ENCODE assay signal across 8 cellular contexts in the genomic region with DNA sequence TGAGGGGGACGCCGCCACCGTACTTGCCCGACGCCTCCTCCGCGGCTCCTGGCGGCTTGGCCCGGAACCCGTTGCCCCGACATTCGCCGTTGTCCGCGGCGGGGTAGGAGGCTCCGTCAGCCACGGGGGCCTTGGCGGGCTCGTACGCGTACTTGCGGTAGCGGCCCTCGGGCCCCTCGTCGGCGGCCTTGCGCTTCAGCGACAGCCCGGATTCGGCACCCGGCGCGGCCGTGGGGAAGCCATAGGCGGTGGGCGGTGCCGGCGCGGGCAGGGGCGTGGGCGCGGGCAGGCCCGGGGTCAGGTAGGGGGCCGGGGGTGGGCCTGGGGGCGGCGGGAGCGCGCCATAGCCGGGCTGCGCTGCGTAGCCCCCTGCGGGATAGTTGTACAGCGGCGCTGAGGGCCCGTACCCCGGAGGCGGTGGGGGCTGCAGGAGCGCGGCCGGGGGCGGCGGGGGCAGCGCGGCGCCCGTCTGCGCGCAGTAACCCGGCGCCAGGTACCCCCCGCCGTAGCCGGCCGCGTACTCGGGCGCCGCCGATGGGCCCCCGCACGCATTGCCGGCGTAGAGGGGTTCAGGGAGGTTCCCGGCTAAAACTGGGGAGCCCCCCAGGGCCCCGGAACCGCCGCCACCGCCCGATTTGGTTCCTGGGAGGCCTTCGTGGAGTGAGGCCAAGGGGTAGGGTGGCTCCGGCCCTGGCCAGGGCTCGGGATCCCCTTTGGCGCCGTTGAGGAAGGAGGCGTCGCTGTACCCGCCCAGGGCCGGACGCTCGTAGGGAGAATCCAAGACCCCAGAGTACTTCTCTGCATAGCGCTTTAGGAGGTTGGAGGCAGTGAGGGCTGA. TPM values are rescaled to one million over a fixed set of nuclear protein-coding genes. Genes with fewer than 3 reads are reported as not detected.
DNase-seq lines count a peak whose midpoint lies in the region; ATAC-seq and TF ChIP-seq lines count a peak whose summit lies in the region.

No MANE protein-coding gene starts in this region.

- H3K4me1 ChIP-seq in right lobe of liver = no peaks in the 10 kb centered on the region
- H3K4me1 ChIP-seq in thoracic aorta (ENCODE audit: control insufficient read depth in 1 of 2, low read depth in 2 of 2) = peaks cover 0 to 5% of the 10 kb centered on the region in 2 donors

- intact Hi-C loops in right lobe of liver (cut with DNase I) = loop anchor here (5.0 to 10.0 kb wide), 3 partner anchors 53 to 397 kb away; partner anchors contain the start of gene SLC4A8 (in 1 of the 2)

- no peaks in the 10 kb centered on the region for H3K27me3 ChIP-seq in right lobe of liver
- no peaks in the 10 kb centered on the region for H3K27me3 ChIP-seq in thoracic aorta (replicated peaks; ENCODE audit: insufficient read depth)

- DNase-seq in activated CD4-positive, CD25-positive, alpha-beta regulatory T cell treated with anti-CD3 and anti-CD28 coated beads, Interleukin-2, amount 50 U/mL, for 72 hours = no peak
- DNase-seq in activated naive CD8-positive, alpha-beta T cell treated with anti-CD3 and anti-CD28 coated beads, Interleukin-2, amount 50 U/mL, for 24 hours = peak; percentile 42
- DNase-seq in right lobe of liver (no peak), thoracic aorta (ENCODE audit: low spot score) (no peak), NCI-H1092 treated with DMSO at 0.1 percent for 48 hours (lab: John Stamatoyannopoulos, UW) (no peak), retina (no peak)

- H3K9me3 ChIP-seq in right lobe of liver (no peaks in the 10 kb centered on the region), thoracic aorta (no peaks in the 10 kb centered on the region)

- peak overlapping the region; percentile 32 to 54 (median 42) for H3K4me3 ChIP-seq in right lobe of liver
- peak overlapping the region; percentile 63 for H3K4me3 ChIP-seq in thoracic aorta

- TF ChIP-seq POLR2A in right lobe of liver (IDR thresholded peaks at IDR 0.05) = no peak

- TF ChIP-seq CTCF in right lobe of liver (IDR thresholded peaks at IDR 0.05) = no peak
- TF ChIP-seq CTCF in thoracic aorta (IDR thresholded peaks at IDR 0.05) = no peak

- H3K9me3 Mint-ChIP-seq in activated naive CD8-positive, alpha-beta T cell treated with anti-CD3 and anti-CD28 coated beads, Interleukin-2, amount 50 U/mL, for 24 hours = no peaks in the 10 kb centered on the region

- no peak overlapping the region for H3K27ac Mint-ChIP-seq in activated naive CD8-positive, alpha-beta T cell treated with anti-CD3 and anti-CD28 coated beads, Interleukin-2, amount 50 U/mL, for 24 hours

- ATAC-seq in activated CD4-positive, CD25-positive, alpha-beta regulatory T cell treated with anti-CD3 and anti-CD28 coated beads, Interleukin-2, amount 50 U/mL, for 24 hours = peak; percentile 3 to 4
- ATAC-seq in activated naive CD8-positive, alpha-beta T cell treated with anti-CD3 and anti-CD28 coated beads, Interleukin-2, amount 50 U/mL, for 24 hours = no peak
- ATAC-seq in right lobe of liver (no peak), thoracic aorta (ENCODE audit: insufficient number of reproducible peaks, low FRiP score, low read depth) (no peak), GM21526 (IDR thresholded peaks at IDR 0.05; ENCODE audit: low FRiP score, unreplicated experiment) (no peak)

- WGBS in right lobe of liver (ENCODE audit: insufficient coverage, low coverage, low lambda C conversion rate, missing lambda C conversion rate) = 25% methylated on average over 4 of the region's 103 CpGs

- H3K36me3 ChIP-seq in right lobe of liver (no peaks in the 10 kb centered on the region), thoracic aorta (no peaks in the 10 kb centered on the region)

- H3K27ac ChIP-seq in right lobe of liver (peak overlapping the region in 1 of 3 donors; percentile 8), thoracic aorta (no peak overlapping the region)

- no peaks in the 10 kb centered on the region for H3K36me3 Mint-ChIP-seq in activated naive CD8-positive, alpha-beta T cell treated with anti-CD3 and anti-CD28 coated beads, Interleukin-2, amount 50 U/mL, for 24 hours (ENCODE audit: low read depth)

- H3K4me3 Mint-ChIP-seq in activated naive CD8-positive, alpha-beta T cell treated with anti-CD3 and anti-CD28 coated beads, Interleukin-2, amount 50 U/mL, for 24 hours = peak overlapping the region; percentile 71

- no peaks in the 10 kb centered on the region for H3K27me3 Mint-ChIP-seq in activated naive CD8-positive, alpha-beta T cell treated with anti-CD3 and anti-CD28 coated beads, Interleukin-2, amount 50 U/mL, for 24 hours

- peaks cover 22% of the 10 kb centered on the region for H3K4me1 Mint-ChIP-seq in activated naive CD8-positive, alpha-beta T cell treated with anti-CD3 and anti-CD28 coated beads, Interleukin-2, amount 50 U/mL, for 24 hours

RNA-seq across cellular contexts. Expression of gene FIGNL2, which starts 26.9 kb away (rescaled TPM):
- total RNA-seq in right lobe of liver (1 to 10 TPM in 2 of 6 experiments, under 1 TPM in 4; 0.14 to 1.8 (median 0.55) TPM), thoracic aorta (under 1 TPM in 1 of 2 donors, not detected in 1; 0.28 TPM)

Comparison
In these comparisons a context has a peak if more than half of its experiments do, and no peak if none do; other contexts are left out.
1. ATAC-seq: peak in activated CD4-positive, CD25-positive, alpha-beta regulatory T cell treated with anti-CD3 and anti-CD28 coated beads, Interleukin-2, amount 50 U/mL, for 24 hours (2 of 2); none in activated naive CD8-positive, alpha-beta T cell treated with anti-CD3 and anti-CD28 coated beads, Interleukin-2, amount 50 U/mL, for 24 hours (single experiment), right lobe of liver (0 of 4), thoracic aorta (single experiment) and GM21526 (single experiment).